ENCODE assay signal across 13 cellular contexts in the genomic region with DNA sequence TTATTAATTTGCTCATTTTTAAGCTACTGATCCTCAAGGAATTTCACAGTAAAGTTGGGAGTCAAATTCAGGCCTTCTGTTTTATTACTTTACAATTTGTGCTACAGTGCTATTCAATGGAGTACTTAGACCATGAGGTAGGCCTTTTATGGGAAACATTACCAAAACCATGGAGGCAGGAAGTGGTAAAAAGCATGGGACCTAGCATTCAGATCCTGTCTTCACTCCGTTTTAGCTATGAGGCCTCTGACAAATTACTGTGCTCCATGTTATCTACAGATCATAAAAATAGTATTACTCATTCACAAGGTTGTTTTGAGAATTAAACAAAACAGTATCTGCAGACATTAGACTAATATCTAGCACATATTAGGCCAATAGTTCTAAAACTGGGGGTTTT.
"Had no signal": no experiment of that assay in that cellular context is flagged by ENCODE, and none has a peak within 500 bp of the region (broad histone marks: within the 10 kb centered on the region; RNA-seq: fewer than 3 reads in every experiment).

No MANE protein-coding gene starts in this region.

- H3K9me3 Mint-ChIP-seq: endodermal cell; naive B cell; stimulated activated memory B cell treated with anti-CD40 and anti-IgM and Interleukin-4, amounts not matched to agents 10 μg/mL and 1 μg/mL and 100 μg/mL, for 72 hours had no signal

- H3K4me1 Mint-ChIP-seq: activated T-helper 17 cell treated with anti-CD3 and anti-CD28 coated beads, Interleukin-2, amount 50 U/mL, for 72 hours; endodermal cell; naive B cell; stimulated activated memory B cell treated with anti-CD40 and anti-IgM and Interleukin-4, amounts not matched to agents 10 μg/mL and 1 μg/mL and 100 μg/mL, for 72 hours had no signal

- H3K36me3 Mint-ChIP-seq: naive B cell; stimulated activated memory B cell treated with anti-CD40 and anti-IgM and Interleukin-4, amounts not matched to agents 10 μg/mL and 1 μg/mL and 100 μg/mL, for 72 hours had no signal

- H3K27ac Mint-ChIP-seq: activated naive CD4-positive, alpha-beta T cell treated with anti-CD3 and anti-CD28 coated beads for 36 hours; activated T-helper 17 cell treated with anti-CD3 and anti-CD28 coated beads, Interleukin-2, amount 50 U/mL, for 72 hours; endodermal cell; naive B cell; stimulated activated memory B cell treated with anti-CD40 and anti-IgM and Interleukin-4, amounts not matched to agents 10 μg/mL and 1 μg/mL and 100 μg/mL, for 72 hours had no signal

- DNase-seq: activated CD4-positive, alpha-beta T cell treated with anti-CD3 and anti-CD28 coated beads for 1 hour; activated CD4-positive, alpha-beta T cell treated with anti-CD3 and anti-CD28 coated beads, Interleukin-2, amount 50 U/mL, for 4 hours; activated naive CD4-positive, alpha-beta T cell treated with anti-CD3 and anti-CD28 coated beads for 36 hours; dorsolateral prefrontal cortex; endodermal cell; hippocampal formation; left lung; mammary epithelial cell; naive B cell; stimulated activated CD4-positive, alpha-beta T cell treated with anti-CD3 and anti-CD28 coated beads, Interleukin-2, amount 100 ng/mL, for 48 hours; T1000 had no signal

- H3K4me3 Mint-ChIP-seq: activated naive CD4-positive, alpha-beta T cell treated with anti-CD3 and anti-CD28 coated beads for 36 hours; activated T-helper 17 cell treated with anti-CD3 and anti-CD28 coated beads, Interleukin-2, amount 50 U/mL, for 72 hours; endodermal cell; naive B cell; stimulated activated memory B cell treated with anti-CD40 and anti-IgM and Interleukin-4, amounts not matched to agents 10 μg/mL and 1 μg/mL and 100 μg/mL, for 72 hours had no signal

- ATAC-seq: activated T-helper 17 cell treated with anti-CD3 and anti-CD28 coated beads, Interleukin-2, amount 50 U/mL, for 72 hours; left lung; stimulated activated memory B cell treated with anti-CD40 and anti-IgM and Interleukin-4, amounts not matched to agents 10 μg/mL and 1 μg/mL and 100 μg/mL, for 72 hours had no signal

- H3K27me3 Mint-ChIP-seq: activated T-helper 17 cell treated with anti-CD3 and anti-CD28 coated beads, Interleukin-2, amount 50 U/mL, for 72 hours; naive B cell; stimulated activated memory B cell treated with anti-CD40 and anti-IgM and Interleukin-4, amounts not matched to agents 10 μg/mL and 1 μg/mL and 100 μg/mL, for 72 hours had no signal

- H3K4me3 ChIP-seq: dorsolateral prefrontal cortex, left lung had no signal
